ENCODE assay signal across 1 cellular context in genomic region chr2:219175928-219176817, GRCh38.
TF ChIP-seq lines count a peak whose summit lies in the region.

No MANE protein-coding gene starts in this region.

TF ChIP-seq in IMR-90, 13 proteins besides CTCF, POLR2A, EP300 and RAD21:
- TF ChIP-seq SMC3 (IDR thresholded peaks at IDR 0.05; ENCODE audit: low read depth, low read length) (no peak), BHLHE40 (IDR thresholded peaks at IDR 0.05; ENCODE audit: low read depth, low read length) (no peak), MAZ (IDR thresholded peaks at IDR 0.05; ENCODE audit: borderline replicate concordance, low read depth, low read length) (no peak; the same call in 1 of the 2 replicates), MAFK (IDR thresholded peaks at IDR 0.05; ENCODE audit: low read depth, low read length) (no peak)
